Comparison of ENCODE assay signal across 28 cellular contexts in the genomic region with DNA sequence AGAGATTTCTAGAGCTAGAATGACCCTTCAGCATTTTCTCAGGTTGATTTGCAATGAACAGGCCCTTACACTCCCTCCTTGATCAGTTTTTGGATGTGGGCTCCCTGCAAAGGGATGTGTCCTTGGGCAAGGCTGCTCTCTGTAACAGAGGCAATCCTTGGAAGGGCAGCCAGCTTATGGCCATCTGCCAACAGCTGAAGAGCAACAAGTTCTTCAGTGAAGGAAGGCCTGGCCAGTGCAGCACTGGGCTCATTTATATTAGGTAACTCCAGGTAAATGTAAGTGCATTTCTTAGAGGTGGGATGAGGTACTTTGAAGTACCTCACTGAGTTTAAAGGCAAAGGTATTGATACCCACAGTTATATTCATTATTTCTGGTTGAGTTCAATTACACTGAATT.
DNase-seq lines count a peak whose midpoint lies in the region; ATAC-seq, FAIRE-seq and TF ChIP-seq lines count a peak whose summit lies in the region.
"Had no signal": no experiment of that assay in that cellular context is flagged by ENCODE, and none has a peak within 500 bp of the region (broad histone marks: within the 10 kb centered on the region; RNA-seq: fewer than 3 reads in every experiment).

No MANE protein-coding gene starts in this region.

- FAIRE-seq in pancreas (lab: Jason Lieb, UNC), result no peak

- peak; percentile 71 for ATAC-seq in Right ventricle myocardium inferior
- peak; percentile 42 to 73 (median 63) for ATAC-seq in heart left ventricle
- ATAC-seq in pancreas, result peak in 1 of 4 donors; percentile 40
- ATAC-seq: activated T-cell treated with anti-CD3 and anti-CD28 coated beads, Interleukin-2, amount 50 U/mL, for 72 hours; stimulated activated naive CD8-positive, alpha-beta T cell treated with anti-CD3 and anti-CD28 coated beads, Interleukin-15, amount 100 ng/mL, for 72 hours had no signal

- intact Hi-C loops in Right ventricle myocardium inferior (cut with DNase I), result no loop called here
- intact Hi-C loops in cardiac septum (cut with DNase I), result no loop called here
- intact Hi-C loops in heart left ventricle (cut with DNase I), result no loop called here
- intact Hi-C loops in pancreas (cut with DNase I), result no loop called here

- H3K4me1 Mint-ChIP-seq in activated naive CD4-positive, alpha-beta T cell treated with anti-CD3 and anti-CD28 coated beads, Interleukin-2, amount 10 ng/mL, durations not matched to agents 7 days and 5 days, result no peaks in the 10 kb centered on the region
- H3K4me1 Mint-ChIP-seq: naive B cell; stimulated activated naive CD8-positive, alpha-beta T cell treated with anti-CD3 and anti-CD28 coated beads, Interleukin-15, amount 100 ng/mL, for 72 hours had no signal

- H3K4me1 ChIP-seq in heart left ventricle, result peaks cover 0 to 19% (median 6%) of the 10 kb centered on the region in 12 donors
- no peaks in the 10 kb centered on the region for H3K4me1 ChIP-seq in pancreas
- H3K4me1 ChIP-seq: breast epithelium, transverse colon had no signal

- H3K36me3 Mint-ChIP-seq in activated naive CD4-positive, alpha-beta T cell treated with anti-CD3 and anti-CD28 coated beads, Interleukin-2, amount 10 ng/mL, durations not matched to agents 7 days and 5 days, result no peaks in the 10 kb centered on the region
- H3K36me3 Mint-ChIP-seq: naive B cell had no signal

- H3K4me3 Mint-ChIP-seq in activated naive CD4-positive, alpha-beta T cell treated with anti-CD3 and anti-CD28 coated beads, Interleukin-2, amount 10 ng/mL, durations not matched to agents 7 days and 5 days, result no peak overlapping the region
- H3K4me3 Mint-ChIP-seq: activated T-cell treated with anti-CD3 and anti-CD28 coated beads, Interleukin-2, amount 50 U/mL, for 72 hours; naive B cell; stimulated activated naive CD8-positive, alpha-beta T cell treated with anti-CD3 and anti-CD28 coated beads, Interleukin-15, amount 100 ng/mL, for 72 hours had no signal

- H3K36me3 ChIP-seq in heart left ventricle (no peaks in the 10 kb centered on the region), pancreas (no peaks in the 10 kb centered on the region)
- H3K36me3 ChIP-seq: breast epithelium, neutrophil, transverse colon, WERI-Rb-1 had no signal

- H3K27ac ChIP-seq in heart left ventricle (no peak overlapping the region), pancreas (no peak overlapping the region)
- H3K27ac ChIP-seq: breast epithelium, epithelial cell of prostate, neutrophil, transverse colon, WERI-Rb-1 had no signal

- H3K27me3 ChIP-seq in heart left ventricle (no peaks in the 10 kb centered on the region), pancreas (no peaks in the 10 kb centered on the region)
- H3K27me3 ChIP-seq: breast epithelium, neutrophil, transverse colon had no signal

- no peaks in the 10 kb centered on the region for H3K27me3 Mint-ChIP-seq in activated naive CD4-positive, alpha-beta T cell treated with anti-CD3 and anti-CD28 coated beads, Interleukin-2, amount 10 ng/mL, durations not matched to agents 7 days and 5 days
- H3K27me3 Mint-ChIP-seq: naive B cell; stimulated activated naive CD8-positive, alpha-beta T cell treated with anti-CD3 and anti-CD28 coated beads, Interleukin-15, amount 100 ng/mL, for 72 hours had no signal

- H3K4me3 ChIP-seq in heart left ventricle, result no peak overlapping the region
- H3K4me3 ChIP-seq in pancreas, result no peak overlapping the region
- H3K4me3 ChIP-seq: breast epithelium, GM23338, smooth muscle cell, transverse colon had no signal

- TF ChIP-seq CTCF in heart left ventricle (IDR thresholded peaks at IDR 0.05) (no peak), pancreas (IDR thresholded peaks at IDR 0.05) (no peak)

- no peak for TF ChIP-seq POLR2A in heart left ventricle (IDR thresholded peaks at IDR 0.05)

- H3K27ac Mint-ChIP-seq in activated naive CD4-positive, alpha-beta T cell treated with anti-CD3 and anti-CD28 coated beads, Interleukin-2, amount 10 ng/mL, durations not matched to agents 7 days and 5 days, result no peak overlapping the region
- H3K27ac Mint-ChIP-seq: activated T-cell treated with anti-CD3 and anti-CD28 coated beads, Interleukin-2, amount 50 U/mL, for 72 hours; naive B cell; stimulated activated naive CD8-positive, alpha-beta T cell treated with anti-CD3 and anti-CD28 coated beads, Interleukin-15, amount 100 ng/mL, for 72 hours had no signal

- CTCF ChIA-PET in activated naive CD4-positive, alpha-beta T cell treated with anti-CD3 and anti-CD28 coated beads, Interleukin-2, amount 10 ng/mL, durations not matched to agents 7 days and 5 days (lab: Charles Lee), result no interaction called here

- DNase-seq in Right ventricle myocardium inferior (ENCODE audit: missing footprints) (peak; percentile 68), cardiac septum (ENCODE audit: low spot score) (no peak), heart left ventricle (peak in 4 of 5 donors; percentile 31 to 72 (median 36)), pancreas (peak in 5 of 6 donors; percentile 4 to 56 (median 20)), NCI-H2029 treated with DMSO at 0.1 percent for 48 hours (lab: John Stamatoyannopoulos, UW) (no peak), AG08395 (ENCODE audit: low spot score) (no peak)
- no peak for DNase-seq in activated T-cell treated with anti-CD3 and anti-CD28 coated beads, Interleukin-2, amount 50 U/mL, for 48 hours
- no peak for DNase-seq in activated naive CD4-positive, alpha-beta T cell treated with anti-CD3 and anti-CD28 coated beads, Interleukin-2, amount 10 ng/mL, durations not matched to agents 7 days and 5 days
- DNase-seq: activated CD4-positive, alpha-beta T cell treated with anti-CD3 and anti-CD28 coated beads for 48 hours; activated naive CD4-positive, alpha-beta T cell; activated T-cell treated with anti-CD3 and anti-CD28 coated beads, Interleukin-2, amount 50 U/mL, for 72 hours; DMS153; effector CD8-positive, alpha-beta T cell; naive B cell; NCI-H2081; SIG-M5; stimulated activated CD4-positive, alpha-beta T cell treated with anti-CD3 and anti-CD28 coated beads, Interleukin-1b, Interleukin-23, amount 100 ng/mL, for 48 hours; stimulated activated CD8-positive, alpha-beta memory T cell treated with anti-CD3 and anti-CD28 coated beads, Interleukin-4, amount 100 ng/mL, for 48 hours; stimulated activated naive CD8-positive, alpha-beta T cell treated with anti-CD3 and anti-CD28 coated beads, Interleukin-15, amount 100 ng/mL, for 72 hours; SW 1271; T-helper 9 cell; WERI-Rb-1 had no signal

- H3K9me3 Mint-ChIP-seq in activated naive CD4-positive, alpha-beta T cell treated with anti-CD3 and anti-CD28 coated beads, Interleukin-2, amount 10 ng/mL, durations not matched to agents 7 days and 5 days, result peaks cover 2% of the 10 kb centered on the region
- H3K9me3 Mint-ChIP-seq: GM23338; stimulated activated naive CD8-positive, alpha-beta T cell treated with anti-CD3 and anti-CD28 coated beads, Interleukin-15, amount 100 ng/mL, for 72 hours had no signal

- peaks cover 0 to 15% (median 0%) of the 10 kb centered on the region in 12 donors for H3K9me3 ChIP-seq in heart left ventricle
- H3K9me3 ChIP-seq in pancreas, result no peaks in the 10 kb centered on the region
- H3K9me3 ChIP-seq: neutrophil, transverse colon had no signal

Comparison
In these comparisons a context has a peak if more than half of its experiments do, and no peak if none do; other contexts are left out.
1. DNase-seq: peak in Right ventricle myocardium inferior (single experiment), heart left ventricle (4 of 5) and pancreas (5 of 6); none in cardiac septum (single experiment), activated T-cell treated with anti-CD3 and anti-CD28 coated beads, Interleukin-2, amount 50 U/mL, for 48 hours (0 of 2), activated naive CD4-positive, alpha-beta T cell treated with anti-CD3 and anti-CD28 coated beads, Interleukin-2, amount 10 ng/mL, durations not matched to agents 7 days and 5 days (single experiment), NCI-H2029 treated with DMSO at 0.1 percent for 48 hours (single experiment) and AG08395 (single experiment).